In the genomic region with DNA sequence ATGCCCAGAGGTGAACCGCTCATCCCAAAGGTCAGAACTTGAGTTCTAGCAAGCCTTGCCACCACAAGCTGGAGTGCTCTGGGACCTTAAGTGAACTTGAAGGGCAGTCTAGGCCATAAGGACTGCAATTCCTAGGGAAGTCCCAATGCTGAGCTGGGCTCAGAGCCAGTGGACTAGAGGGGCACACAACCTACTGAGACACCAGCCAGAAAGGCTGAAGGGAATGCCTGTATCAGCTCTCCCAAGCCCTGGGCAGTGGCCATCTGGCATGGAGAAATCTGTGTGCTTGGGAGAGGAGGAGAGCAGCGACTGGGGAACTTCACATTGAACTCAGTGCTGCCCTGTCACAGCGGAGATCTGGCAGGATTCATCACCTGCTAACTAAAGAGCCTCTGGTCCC, we compare ENCODE assay signal across 28 cellular contexts.
"Had no signal": no experiment of that assay in that cellular context is flagged by ENCODE, and none has a peak within 500 bp of the region (broad histone marks: within the 10 kb centered on the region; RNA-seq: fewer than 3 reads in every experiment).

No MANE protein-coding gene starts in this region.

- H3K27ac ChIP-seq: epithelial cell of prostate, hepatocyte, neutrophil, stomach, thyroid gland, upper lobe of left lung, vagina had no signal

- H3K27me3 ChIP-seq: hepatocyte, neutrophil, stomach, thyroid gland, upper lobe of left lung, vagina had no signal

- H3K4me1 ChIP-seq: stomach, thyroid gland, upper lobe of left lung, vagina had no signal

- ATAC-seq: activated T-cell treated with anti-CD3 and anti-CD28 coated beads, Interleukin-2, amount 50 U/mL, for 4 hours; activated T-helper 17 cell treated with anti-CD3 and anti-CD28 coated beads, Interleukin-2, amount 50 U/mL, for 72 hours; stimulated activated naive B cell treated with anti-CD40 and anti-IgM and Interleukin-4, amounts not matched to agents 10 μg/mL and 1 μg/mL and 100 μg/mL, for 72 hours had no signal

- H3K4me3 ChIP-seq: hepatocyte, smooth muscle cell, stomach, thyroid gland, upper lobe of left lung, vagina had no signal

- H3K36me3 ChIP-seq: neutrophil, stomach, thyroid gland, upper lobe of left lung, vagina had no signal

- FAIRE-seq: colon, endometrium, frontal cortex had no signal

- H3K9me3 ChIP-seq: neutrophil, thyroid gland had no signal

- DNase-seq: activated CD4-positive, alpha-beta memory T cell treated with anti-CD3 and anti-CD28 coated beads, Interleukin-2, amount 10 ng/mL, durations not matched to agents 7 days and 5 days; activated CD4-positive, alpha-beta T cell treated with anti-CD3 and anti-CD28 coated beads, Interleukin-2, amount 10 ng/mL, durations not matched to agents 7 days and 5 days; activated CD4-positive, CD25-positive, alpha-beta regulatory T cell treated with anti-CD3 and anti-CD28 coated beads, Interleukin-2, amount 50 U/mL, for 72 hours; activated gamma-delta T cell treated with Interleukin-2 at 50 U/mL for 16 hours; activated naive CD4-positive, alpha-beta T cell treated with anti-CD3 and anti-CD28 coated beads, Interleukin-2, amount 50 U/mL, for 16 hours; activated T-cell treated with anti-CD3 and anti-CD28 coated beads, Interleukin-2, amount 50 U/mL, for 4 hours; effector CD8-positive, alpha-beta T cell; islet precursor cell; naive B cell; nephron progenitor cell; retina; stimulated activated CD4-positive, alpha-beta T cell treated with anti-CD3 and anti-CD28 coated beads, Interleukin-1b, Interleukin-23, amount 100 ng/mL, for 48 hours; stimulated activated CD4-positive, alpha-beta T cell treated with anti-CD3 and anti-CD28 coated beads, Interleukin-4, amount 100 ng/mL, for 4 hours; stimulated activated CD8-positive, alpha-beta memory T cell treated with anti-CD3 and anti-CD28 coated beads, Interleukin-4, amount 100 ng/mL, for 48 hours; stimulated activated naive B cell treated with anti-CD40 and anti-IgM and Interleukin-4, amounts not matched to agents 10 μg/mL and 1 μg/mL and 100 μg/mL, for 72 hours; stomach; T-helper 2 cell; thyroid gland; upper lobe of left lung had no signal
